9 cellular contexts compared by ENCODE assay signal in the genomic region with DNA sequence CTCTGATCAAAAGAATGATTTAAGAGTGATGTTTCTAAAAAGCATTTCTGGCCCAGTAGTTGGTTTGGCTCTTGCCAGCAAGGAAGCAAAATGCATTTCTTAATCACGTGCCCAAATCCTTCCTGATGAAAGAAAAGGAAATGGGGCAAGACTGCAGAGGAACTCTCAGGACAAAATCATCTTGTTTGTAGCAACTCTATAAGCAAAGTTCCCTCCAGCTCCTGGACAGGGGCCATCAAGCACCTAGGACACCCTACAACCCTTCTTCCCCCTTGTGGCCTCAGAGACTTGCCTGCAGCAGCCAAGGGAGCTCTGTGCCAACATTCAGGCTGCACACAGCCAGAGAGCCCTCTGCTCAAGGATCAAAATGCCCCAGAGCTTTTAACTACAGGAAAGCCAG.
DNase-seq lines count a peak whose midpoint lies in the region; ATAC-seq lines count a peak whose summit lies in the region.
"Had no signal": no experiment of that assay in that cellular context is flagged by ENCODE, and none has a peak within 500 bp of the region (broad histone marks: within the 10 kb centered on the region; RNA-seq: fewer than 3 reads in every experiment).

No MANE protein-coding gene starts in this region.

- peaks cover 39 to 43% of the 10 kb centered on the region in 2 donors for H3K36me3 Mint-ChIP-seq in stimulated activated naive B cell treated with anti-CD40 and anti-IgM and Interleukin-4, amounts not matched to agents 10 μg/mL and 1 μg/mL and 100 μg/mL, for 72 hours

- DNase-seq in GF-D8 (lab: John Stamatoyannopoulos, UW) (peak; percentile 98), RPMI7951 (ENCODE audit: low read depth) (peak; percentile 46), fibroblast of the conjunctiva (ENCODE audit: low read depth) (peak; percentile 93), sciatic nerve (ENCODE audit: low spot score) (no peak), COLO668 (lab: John Stamatoyannopoulos, UW; ENCODE audit: unreplicated experiment) (no peak), cerebellum (ENCODE audit: low spot score) (no peak)
- DNase-seq in stimulated activated naive B cell treated with anti-CD40 and anti-IgM and Interleukin-4, amounts not matched to agents 10 μg/mL and 1 μg/mL and 100 μg/mL, for 72 hours: no peak
- DNase-seq: retina had no signal

- H3K27me3 Mint-ChIP-seq in stimulated activated naive B cell treated with anti-CD40 and anti-IgM and Interleukin-4, amounts not matched to agents 10 μg/mL and 1 μg/mL and 100 μg/mL, for 72 hours: no peaks in the 10 kb centered on the region

- H3K4me3 Mint-ChIP-seq in stimulated activated naive B cell treated with anti-CD40 and anti-IgM and Interleukin-4, amounts not matched to agents 10 μg/mL and 1 μg/mL and 100 μg/mL, for 72 hours: no peak overlapping the region

- H3K27ac Mint-ChIP-seq in stimulated activated naive B cell treated with anti-CD40 and anti-IgM and Interleukin-4, amounts not matched to agents 10 μg/mL and 1 μg/mL and 100 μg/mL, for 72 hours: no peak overlapping the region

- intact Hi-C loops in sciatic nerve (cut with DNase I): loop anchor here (2.0 kb wide), 1 partner anchor 111 kb away; no protein-coding TSS in a partner anchor

- H3K9me3 Mint-ChIP-seq in stimulated activated naive B cell treated with anti-CD40 and anti-IgM and Interleukin-4, amounts not matched to agents 10 μg/mL and 1 μg/mL and 100 μg/mL, for 72 hours: no peaks in the 10 kb centered on the region

- ATAC-seq in sciatic nerve (peak; percentile 48), GM18861 (IDR thresholded peaks at IDR 0.05; ENCODE audit: unreplicated experiment) (no peak)
- ATAC-seq in stimulated activated naive B cell treated with anti-CD40 and anti-IgM and Interleukin-4, amounts not matched to agents 10 μg/mL and 1 μg/mL and 100 μg/mL, for 72 hours (replicated peaks): no peak

- peaks cover 0 to 5% of the 10 kb centered on the region in 2 donors for H3K4me1 Mint-ChIP-seq in stimulated activated naive B cell treated with anti-CD40 and anti-IgM and Interleukin-4, amounts not matched to agents 10 μg/mL and 1 μg/mL and 100 μg/mL, for 72 hours

Comparison
In these comparisons a context has a peak if more than half of its experiments do, and no peak if none do; other contexts are left out.
1. DNase-seq: peak in GF-D8 (single experiment), RPMI7951 (single experiment) and fibroblast of the conjunctiva (single experiment); none in sciatic nerve (single experiment), stimulated activated naive B cell treated with anti-CD40 and anti-IgM and Interleukin-4, amounts not matched to agents 10 μg/mL and 1 μg/mL and 100 μg/mL, for 72 hours (single experiment), COLO668 (single experiment) and cerebellum (single experiment).